In genomic region chr3:194624956-194625355, GRCh38 we compare ENCODE assay signal across 29 cellular contexts.
"Had no signal": no experiment of that assay in that cellular context is flagged by ENCODE, and none has a peak within 500 bp of the region (broad histone marks: within the 10 kb centered on the region; RNA-seq: fewer than 3 reads in every experiment).

No MANE protein-coding gene starts in this region.

- H3K27me3 ChIP-seq: body of pancreas, esophagus muscularis mucosa, foreskin keratinocyte, gastrocnemius medialis, heart left ventricle had no signal

- H3K4me3 ChIP-seq: body of pancreas, esophagus muscularis mucosa, gastrocnemius medialis, heart left ventricle had no signal

- ATAC-seq: activated CD4-positive, alpha-beta T cell treated with anti-CD3 and anti-CD28 coated beads for 36 hours; activated CD8-positive, alpha-beta memory T cell treated with anti-CD3 and anti-CD28 coated beads, Interleukin-2, amount 10 ng/mL, durations not matched to agents 7 days and 5 days; activated CD8-positive, alpha-beta T cell treated with anti-CD3 and anti-CD28 coated beads, Interleukin-2, amount 10 ng/mL, durations not matched to agents 7 days and 5 days; body of pancreas; effector memory CD8-positive, alpha-beta T cell; foreskin keratinocyte; gastrocnemius medialis; heart left ventricle had no signal

- H3K36me3 ChIP-seq: gastrocnemius medialis had no signal

- H3K4me1 ChIP-seq: body of pancreas, esophagus muscularis mucosa, foreskin keratinocyte, gastrocnemius medialis, heart left ventricle had no signal

- H3K9me3 ChIP-seq: body of pancreas, esophagus muscularis mucosa, gastrocnemius medialis, heart left ventricle had no signal

- H3K27ac ChIP-seq: body of pancreas, esophagus muscularis mucosa, foreskin keratinocyte, gastrocnemius medialis, heart left ventricle had no signal

- FAIRE-seq: colon had no signal

- DNase-seq: activated CD4-positive, alpha-beta memory T cell treated with anti-CD3 and anti-CD28 coated beads for 36 hours; activated CD4-positive, alpha-beta T cell treated with anti-CD3 and anti-CD28 coated beads for 36 hours; activated CD4-positive, alpha-beta T cell treated with anti-CD3 and anti-CD28 coated beads, Interleukin-2, amount 10 ng/mL, durations not matched to agents 24 days and 14 days; activated CD4-positive, CD25-positive, alpha-beta regulatory T cell; activated CD4-positive, CD25-positive, alpha-beta regulatory T cell treated with anti-CD3 and anti-CD28 coated beads, Interleukin-2, amount 50 U/mL, for 72 hours; activated CD8-positive, alpha-beta memory T cell treated with anti-CD3 and anti-CD28 coated beads, Interleukin-2, amount 10 ng/mL, durations not matched to agents 7 days and 5 days; activated CD8-positive, alpha-beta memory T cell treated with anti-CD3 and anti-CD28 coated beads, Interleukin-2, amount 50 U/mL, for 4 hours; activated CD8-positive, alpha-beta T cell treated with anti-CD3 and anti-CD28 coated beads, Interleukin-2, amount 10 ng/mL, durations not matched to agents 7 days and 5 days; activated effector memory CD4-positive, alpha-beta T cell treated with anti-CD3 and anti-CD28 coated beads, Interleukin-2, amount 50 U/mL, for 16 hours; activated naive CD4-positive, alpha-beta T cell treated with anti-CD3 and anti-CD28 coated beads for 36 hours; activated naive CD8-positive, alpha-beta T cell treated with anti-CD3 and anti-CD28 coated beads, Interleukin-2, amount 10 ng/mL, durations not matched to agents 7 days and 5 days; activated T-cell treated with anti-CD3 and anti-CD28 coated beads, Interleukin-2, amount 50 U/mL, for 1 hour; activated T-cell treated with anti-CD3 and anti-CD28 coated beads, Interleukin-2, amount 50 U/mL, for 48 hours; amniotic stem cell; anterior cingulate cortex; body of pancreas; caudate nucleus; cortex of kidney; dermis blood vessel endothelial cell; effector CD4-positive, alpha-beta T cell; effector memory CD8-positive, alpha-beta T cell; erythroblast; foreskin keratinocyte; gastrocnemius medialis; glutamatergic neuron; heart left ventricle; T-helper 2 cell had no signal
